In the genomic region with DNA sequence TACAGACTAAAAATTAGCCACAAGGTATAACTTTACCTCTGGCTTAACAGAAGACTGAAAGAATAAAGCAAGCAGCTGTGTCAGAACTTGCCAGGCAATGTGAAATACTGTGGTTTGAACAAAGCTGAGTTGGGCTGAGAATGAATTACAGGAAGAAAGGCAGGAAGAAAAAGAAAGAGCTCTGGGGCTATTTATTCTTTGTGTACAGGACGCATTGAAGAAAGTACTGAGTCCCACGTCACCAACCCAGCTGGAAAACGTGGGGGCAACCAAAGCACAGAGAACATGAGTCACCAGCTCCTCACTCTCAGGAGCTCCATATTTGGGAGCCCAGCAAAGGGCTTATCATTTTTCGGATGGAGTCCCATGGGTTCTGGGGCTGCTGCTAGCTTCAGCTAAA, we compare ENCODE assay signal across 8 cellular contexts.
A peak's percentile ranks its signal among the peaks of the same experiment; 100 is the strongest.
DNase-seq lines count a peak whose midpoint lies in the region; ATAC-seq, FAIRE-seq and TF ChIP-seq lines count a peak whose summit lies in the region.

No MANE protein-coding gene starts in this region.

- no peaks in the 10 kb centered on the region for H3K27me3 ChIP-seq in endothelial cell of umbilical vein (ENCODE audit: control insufficient read depth in 2 of 2, insufficient read depth in 2 of 2, low read length in 2 of 2)

- FAIRE-seq in endothelial cell of umbilical vein (lab: Jason Lieb, UNC), result peak; percentile 91

- dilution Hi-C loops in endothelial cell of umbilical vein (cut with MboI; ENCODE audit: extremely low pct_ligation_motif_present, low sequenced_read_pairs), result no loop called here

- CTCF ChIA-PET in endothelial cell of umbilical vein (lab: Charles Lee), result interaction anchor here (0.6 to 1.6 kb wide), 14 partner anchors 11 to 143 kb away, joined by 3 to 8 read pairs (median 3); no protein-coding TSS in a partner anchor

- H3K9ac ChIP-seq in endothelial cell of umbilical vein (replicated peaks; ENCODE audit: extremely low read depth, insufficient read depth, low read length), result peak overlapping the region; percentile 91

- POLR2A ChIA-PET in endothelial cell of umbilical vein (lab: Charles Lee), result interaction anchor here (0.6 to 1.5 kb wide), 9 partner anchors 11 to 1829 kb away, joined by 3 to 11 read pairs (median 4); partner anchors contain the start of gene NEDD9

- intact Hi-C loops in endothelial cell of umbilical vein (cut with micrococcal nuclease), result loop anchor here (1.0 kb wide), 6 partner anchors 11 to 147 kb away; partner anchors contain the start of gene NEDD9

- no peaks in the 10 kb centered on the region for H4K20me1 ChIP-seq in endothelial cell of umbilical vein (replicated peaks; ENCODE audit: control insufficient read depth, extremely low read depth, insufficient read depth, low read length)

- H3K79me2 ChIP-seq in endothelial cell of umbilical vein (ENCODE audit: control insufficient read depth, insufficient read depth, low read length), result no peaks in the 10 kb centered on the region

- no TSS peak for BruUV-seq in endothelial cell of umbilical vein (replicated peaks; lab: Mats Ljungman, UMichigan)

- peak overlapping the region; percentile 67 for H2AFZ ChIP-seq in endothelial cell of umbilical vein (ENCODE audit: low read depth, low read length)

- peaks cover 31% of the 10 kb centered on the region for H3K4me1 ChIP-seq in endothelial cell of umbilical vein (ENCODE audit: control insufficient read depth, extremely low read depth, insufficient read depth, low read length)

- TF ChIP-seq CTCF in endothelial cell of umbilical vein (IDR thresholded peaks at IDR 0.05; ENCODE audit: extremely low read depth in 1 of 2, insufficient read depth in 1 of 2, low read depth in 1 of 2, low read length in 2 of 2) (no peak), omental fat pad (IDR thresholded peaks at IDR 0.05) (no peak)

- no peaks in the 10 kb centered on the region for H3K36me3 ChIP-seq in endothelial cell of umbilical vein (ENCODE audit: control insufficient read depth in 2 of 2, extremely low read depth in 1 of 2, insufficient read depth in 2 of 2, low read length in 2 of 2)

- H3K4me3 ChIP-seq in endothelial cell of umbilical vein (replicated peaks in 1 of 3; ENCODE audit: insufficient read depth in 1 of 3, low read depth in 1 of 3, low read length in 3 of 3) (peak overlapping the region in 1 of 3 experiments; percentile 7), skeletal muscle cell (ENCODE audit: low read depth, low read length) (no peak overlapping the region)

- TF ChIP-seq POLR2A in endothelial cell of umbilical vein (IDR thresholded peaks at IDR 0.05; ENCODE audit: low read depth, low read length), result no peak

- no peaks in the 10 kb centered on the region for H3K9me1 ChIP-seq in endothelial cell of umbilical vein (replicated peaks; ENCODE audit: control insufficient read depth, extremely low read depth, insufficient read depth, low read length)

- no peaks in the 10 kb centered on the region for H3K9me3 ChIP-seq in endothelial cell of umbilical vein (replicated peaks; ENCODE audit: control insufficient read depth, insufficient read depth, low read length)

- peak; percentile 60 for ATAC-seq in HG02623 (IDR thresholded peaks at IDR 0.05; ENCODE audit: unreplicated experiment)
- no peak for ATAC-seq in GM19324 (IDR thresholded peaks at IDR 0.05; ENCODE audit: low FRiP score, unreplicated experiment)
- no peak for ATAC-seq in omental fat pad (ENCODE audit: low FRiP score)

- H3K4me2 ChIP-seq in endothelial cell of umbilical vein (ENCODE audit: insufficient read depth, low read length), result peak overlapping the region; percentile 42

- peak; percentile 20 to 35 for DNase-seq in activated CD8-positive, alpha-beta memory T cell treated with anti-CD3 and anti-CD28 coated beads for 1 hour (ENCODE audit: extremely low read depth in 1 of 2, low read depth in 1 of 2)
- DNase-seq in endothelial cell of umbilical vein (ENCODE audit: low read depth, low spot score) (peak; percentile 94), skeletal muscle cell (ENCODE audit: low read depth) (peak; percentile 72), NCI-H2171 (lab: John Stamatoyannopoulos, UW) (no peak), omental fat pad (ENCODE audit: low spot score) (no peak), NCI-H1694 treated with DMSO at 0.1 percent for 48 hours (lab: John Stamatoyannopoulos, UW) (no peak)

- peak overlapping the region; percentile 97 for H3K27ac ChIP-seq in endothelial cell of umbilical vein (ENCODE audit: insufficient read depth, low read depth, low read length)

TF ChIP-seq in endothelial cell of umbilical vein, 7 proteins besides CTCF, POLR2A, EP300 and RAD21:
- TF ChIP-seq MAX (IDR thresholded peaks at IDR 0.05; ENCODE audit: insufficient read depth, insufficient read length) (no peak), EZH2 (IDR thresholded peaks at IDR 0.05; ENCODE audit: borderline replicate concordance, low read depth, low read length, severe bottlenecking) (no peak), JUN (IDR thresholded peaks at IDR 0.05; ENCODE audit: borderline replicate concordance, insufficient read depth, insufficient read length, low read depth) (peak; percentile 92), FOS (IDR thresholded peaks at IDR 0.05; ENCODE audit: borderline replicate concordance, insufficient read depth, low read length) (peak; percentile 75), POLR2AphosphoS5 (IDR thresholded peaks at IDR 0.05; ENCODE audit: insufficient read depth, low read depth, low read length) (peak; percentile 16)

Comparison
In these comparisons a context has a peak if more than half of its experiments do, and no peak if none do; other contexts are left out.
1. DNase-seq: peak in activated CD8-positive, alpha-beta memory T cell treated with anti-CD3 and anti-CD28 coated beads for 1 hour (2 of 2), endothelial cell of umbilical vein (single experiment) and skeletal muscle cell (single experiment); none in NCI-H2171 (single experiment), omental fat pad (single experiment) and NCI-H1694 treated with DMSO at 0.1 percent for 48 hours (single experiment).